In the genomic region with DNA sequence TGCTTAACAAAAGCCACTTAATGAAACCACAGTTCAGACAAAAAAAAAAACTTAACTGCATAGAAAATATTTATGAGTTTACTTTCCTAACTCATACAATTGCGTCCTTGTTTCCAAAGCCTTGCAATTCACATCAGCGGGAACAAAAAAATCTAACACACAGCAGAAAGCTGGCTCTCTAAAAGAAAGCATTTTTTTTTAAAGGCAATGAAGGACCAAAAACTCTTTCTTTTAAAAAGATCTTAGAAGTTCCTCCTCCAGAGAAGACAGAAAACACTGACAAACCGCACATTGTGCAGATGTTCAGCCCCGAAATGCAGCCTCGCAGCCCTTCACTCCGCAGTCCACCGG, we compare ENCODE assay signal across 9 cellular contexts. TPM values are rescaled to one million over a fixed set of nuclear protein-coding genes. Genes with fewer than 3 reads are reported as not detected.
DNase-seq lines count a peak whose midpoint lies in the region; ATAC-seq, FAIRE-seq and TF ChIP-seq lines count a peak whose summit lies in the region.
"Had no signal": no experiment of that assay in that cellular context is flagged by ENCODE, and none has a peak within 500 bp of the region (broad histone marks: within the 10 kb centered on the region; RNA-seq: fewer than 3 reads in every experiment).

No MANE protein-coding gene starts in this region.

- peaks cover 9% of the 10 kb centered on the region for H3K4me1 Mint-ChIP-seq in activated CD8-positive, alpha-beta memory T cell treated with anti-CD3 and anti-CD28 coated beads, Interleukin-2, amount 10 ng/mL, durations not matched to agents 7 days and 5 days

- intact Hi-C loops in K562 (cut with micrococcal nuclease) (loop anchor here (10.0 kb wide), 3 partner anchors 342 to 882 kb away; no protein-coding TSS in a partner anchor), left lung (cut with DNase I) (loop anchor here in 1 of 2 donors (10.0 kb wide), 1 partner anchor 212 kb away; no protein-coding TSS in a partner anchor)

- BruUV-seq in K562 (replicated peaks; lab: Mats Ljungman, UMichigan): no TSS peak

- peaks cover 19% of the 10 kb centered on the region; the same call in 2 of the 3 replicates for H3K79me2 ChIP-seq in K562 (ENCODE audit: control insufficient read depth, insufficient read depth, low read length)

- no peaks in the 10 kb centered on the region for H4K20me1 ChIP-seq in K562 (replicated peaks; ENCODE audit: control insufficient read depth, insufficient read depth, low read length)

- no peak for TF ChIP-seq EP300 in K562 (IDR thresholded peaks at IDR 0.05; ENCODE audit: low read length)

- H3K27me3 ChIP-seq in K562 (ENCODE audit: control insufficient read depth in 2 of 2, insufficient read depth in 2 of 2, low read length in 2 of 2) (peaks cover 8 to 30% of the 10 kb centered on the region in 2 experiments; a peak in 4 of 5 replicates), left lung (peaks cover 0 to 69% of the 10 kb centered on the region in 2 donors), thoracic aorta (replicated peaks; ENCODE audit: insufficient read depth) (no peaks in the 10 kb centered on the region)

- H3K4me3 Mint-ChIP-seq in activated CD8-positive, alpha-beta memory T cell treated with anti-CD3 and anti-CD28 coated beads, Interleukin-2, amount 10 ng/mL, durations not matched to agents 7 days and 5 days: peak overlapping the region; percentile 23

- WGBS in K562 (ENCODE audit: insufficient coverage, low coverage, missing lambda C conversion rate): under 1% methylated on average over 7 of the region's 7 CpGs

- in situ Hi-C loops in K562 (cut with MboI) (loop anchor here (10.0 kb wide), 1 partner anchor 832 kb away; no protein-coding TSS in a partner anchor), ACHN (cut with HindIII; ENCODE audit: low pct_ligation_motif_present, low pct_unique_long_range_greater_than_20kb, low sequenced_read_pairs) (no loop called here)

- peak overlapping the region; percentile 79 for H3K4me2 ChIP-seq in K562 (ENCODE audit: insufficient read depth, low read length)

- CTCF ChIA-PET in activated CD8-positive, alpha-beta memory T cell treated with anti-CD3 and anti-CD28 coated beads, Interleukin-2, amount 10 ng/mL, durations not matched to agents 7 days and 5 days (lab: Charles Lee): no interaction called here
- CTCF ChIA-PET in K562 (lab: Yijun Ruan, JAX; ENCODE audit: low intra/inter-chr PET ratio): no interaction called here

- POLR2A ChIA-PET in K562 (lab: Yijun Ruan, JAX): interaction anchor here (1.1 kb wide), 1 partner anchor 35 kb away, joined by 3 read pairs; no protein-coding TSS in a partner anchor

- peaks cover 50% of the 10 kb centered on the region for H3K27me3 Mint-ChIP-seq in activated CD8-positive, alpha-beta memory T cell treated with anti-CD3 and anti-CD28 coated beads, Interleukin-2, amount 10 ng/mL, durations not matched to agents 7 days and 5 days

- TF ChIP-seq CTCF in K562 (IDR thresholded peaks at IDR 0.05 in 2 of 3, conservative IDR thresholded peaks at IDR 0.05 in 1 of 3; ENCODE audit: insufficient read depth in 2 of 3, low read depth in 1 of 3, low read length in 3 of 3) (no peak), left lung (IDR thresholded peaks at IDR 0.05) (no peak), thoracic aorta (IDR thresholded peaks at IDR 0.05) (no peak)

- peak overlapping the region; percentile 59 to 95 for H3K9ac ChIP-seq in K562 (ENCODE audit: insufficient read depth in 1 of 2, low read depth in 2 of 2, low read length in 2 of 2)

- H3K4me1 ChIP-seq in K562 (replicated peaks in 1 of 2; ENCODE audit: control insufficient read depth in 2 of 2, insufficient read depth in 2 of 2, low read length in 2 of 2) (peaks cover 15 to 39% of the 10 kb centered on the region in 2 experiments; a peak in 4 of 5 replicates), left lung (peaks cover 0 to 15% of the 10 kb centered on the region in 2 donors), thoracic aorta (ENCODE audit: control insufficient read depth in 1 of 2, low read depth in 2 of 2) (peaks cover 3 to 6% of the 10 kb centered on the region in 2 donors)

- H3K4me3 ChIP-seq in K562 (peak overlapping the region; percentile 76), left lung (peak overlapping the region; percentile 63 to 76), thoracic aorta (peak overlapping the region; percentile 80)

- H3K36me3 ChIP-seq in K562 (ENCODE audit: control insufficient read depth, insufficient read depth, low read length): no peaks in the 10 kb centered on the region
- H3K36me3 ChIP-seq in left lung: no peaks in the 10 kb centered on the region
- H3K36me3 ChIP-seq in thoracic aorta: no peaks in the 10 kb centered on the region

- no peak for FAIRE-seq in K562 (lab: Jason Lieb, UNC)

- peaks cover 17% of the 10 kb centered on the region for H3K36me3 Mint-ChIP-seq in activated CD8-positive, alpha-beta memory T cell treated with anti-CD3 and anti-CD28 coated beads, Interleukin-2, amount 10 ng/mL, durations not matched to agents 7 days and 5 days

- peak overlapping the region; percentile 55 for H3K27ac Mint-ChIP-seq in activated CD8-positive, alpha-beta memory T cell treated with anti-CD3 and anti-CD28 coated beads, Interleukin-2, amount 10 ng/mL, durations not matched to agents 7 days and 5 days

- no peak for ATAC-seq in activated CD8-positive, alpha-beta memory T cell treated with anti-CD3 and anti-CD28 coated beads, Interleukin-2, amount 10 ng/mL, durations not matched to agents 7 days and 5 days
- no peak for ATAC-seq in K562
- no peak for ATAC-seq in left lung
- no peak for ATAC-seq in thoracic aorta (ENCODE audit: insufficient number of reproducible peaks, low FRiP score, low read depth)
- no peak for ATAC-seq in HG03025 (IDR thresholded peaks at IDR 0.05; ENCODE audit: low FRiP score, unreplicated experiment)

- TF ChIP-seq RAD21 in K562 (CRISPR knock-in tag; conservative IDR thresholded peaks at IDR 0.05 in 1 of 2, IDR thresholded peaks at IDR 0.05 in 1 of 2): no peak

- DNase-seq in activated CD8-positive, alpha-beta memory T cell treated with anti-CD3 and anti-CD28 coated beads, Interleukin-2, amount 10 ng/mL, durations not matched to agents 7 days and 5 days: no peak
- DNase-seq in activated CD8-positive, alpha-beta memory T cell treated with anti-CD3 and anti-CD28 coated beads for 24 hours: no peak
- DNase-seq in K562 (ENCODE audit: extremely low read depth in 1 of 4, low spot score in 3 of 4) (no peak), left lung (no peak), thoracic aorta (ENCODE audit: low spot score) (no peak), T1000 (lab: John Stamatoyannopoulos, UW) (no peak), ACHN (no peak)
- DNase-seq: activated CD4-positive, CD25-positive, alpha-beta regulatory T cell treated with anti-CD3 and anti-CD28 coated beads, Interleukin-2, amount 50 U/mL, for 72 hours had no signal

- H3K9me1 ChIP-seq in K562 (ENCODE audit: control insufficient read depth, insufficient read depth, low read length): no peaks in the 10 kb centered on the region

- peaks cover 2% of the 10 kb centered on the region for H3K9me3 Mint-ChIP-seq in activated CD8-positive, alpha-beta memory T cell treated with anti-CD3 and anti-CD28 coated beads, Interleukin-2, amount 10 ng/mL, durations not matched to agents 7 days and 5 days (ENCODE audit: low read depth)

- H3K27ac ChIP-seq in K562 (ENCODE audit: extremely low read depth, low read depth, low read length): no peak overlapping the region
- H3K27ac ChIP-seq in left lung: peak overlapping the region in 1 of 2 donors; percentile 74
- H3K27ac ChIP-seq in thoracic aorta: peak overlapping the region; percentile 91 to 95

- peak overlapping the region; percentile 81 for H2AFZ ChIP-seq in K562 (ENCODE audit: low read depth, low read length)

- peaks cover 14% of the 10 kb centered on the region for H3K9me3 ChIP-seq in K562 (replicated peaks; ENCODE audit: control insufficient read depth, insufficient read depth, low read depth, low read length)
- H3K9me3 ChIP-seq in left lung: peaks cover 0 to 26% of the 10 kb centered on the region in 2 donors
- peaks cover 8% of the 10 kb centered on the region for H3K9me3 ChIP-seq in thoracic aorta

- no peak for TF ChIP-seq POLR2A in K562 (conservative IDR thresholded peaks at IDR 0.05)

TF ChIP-seq in K562, 482 proteins besides CTCF, POLR2A, EP300 and RAD21:
- TF ChIP-seq MCM3 (IDR thresholded peaks at IDR 0.05) (no peak), PTBP1 (IDR thresholded peaks at IDR 0.05; ENCODE audit: low read depth, low read length) (no peak), ELF1 (tag; IDR thresholded peaks at IDR 0.05) (no peak), TBP (optimal IDR thresholded peaks at IDR 0.05; ENCODE audit: low read depth, low read length) (peak; percentile 12), ZNF347 (CRISPR knock-in tag; IDR thresholded peaks at IDR 0.05; ENCODE audit: low read depth) (no peak)

RNA-seq across cellular contexts. Expression of a gene that starts 0.8 kb away (rescaled TPM):
- total RNA-seq in activated CD8-positive, alpha-beta memory T cell treated with anti-CD3 and anti-CD28 coated beads, Interleukin-2, amount 10 ng/mL, durations not matched to agents 7 days and 5 days: under 1 TPM in 1 of 2 experiments, not detected in 1; 0.05 TPM
- total RNA-seq in K562 (2011; cell fraction: chromatin; rRNA removed; ENCODE audit: low replicate concordance): 34.3 and 56.3 TPM in 2 replicates
- total RNA-seq in K562 (2011; cell fraction: nucleolus; rRNA removed): 21.5 and 28.3 TPM in 2 replicates
- 26.8 and 46.9 TPM in 2 replicates for total RNA-seq in K562 (2011; cell fraction: nucleoplasm; rRNA removed)
- 22.8 and 23.3 TPM in 2 replicates for total RNA-seq in K562 (2014; rRNA removed)
- total RNA-seq in K562 (2014; rRNA removed; fragmentation: Illumina TruSeq; extraction: Trizol): 21.4 and 25.5 TPM in 2 replicates
- total RNA-seq in K562 (2015; rRNA removed; fragmentation: Illumina TruSeq; extraction: Trizol): 36.0 and 38.4 TPM in 2 replicates
- total RNA-seq in K562 (2021): 30.0 and 31.4 TPM in 2 replicates
- 12.2 and 13.9 TPM in 2 replicates for polyA plus RNA-seq in K562 (2011; rRNA removed)
- polyA plus RNA-seq in K562 (2011; cell fraction: cytosol; rRNA removed): 11.8 and 14.6 TPM in 2 replicates
- 18.0 and 35.1 TPM in 2 replicates for polyA plus RNA-seq in K562 (2011; cell fraction: nucleus; rRNA removed)
- 14.4 and 20.2 TPM in 2 replicates for polyA plus RNA-seq in K562 (2012)
- polyA plus RNA-seq in K562 (2014; fragmentation: Illumina TruSeq; extraction: Trizol): 19.3 and 24.9 TPM in 2 replicates
- 1 to 10 TPM; 6.0 to 8.3 TPM for polyA plus RNA-seq in K562 (2014; fragmentation: Nextera tagmentation; extraction: Ambion mirVana)
- polyA plus RNA-seq in K562 (2014; rRNA removed): 9.3 and 12.2 TPM in 2 replicates
- 100 and 106 TPM in 2 replicates for polyA minus RNA-seq in K562 (2011; rRNA and poly(A)+ RNA removed)
- polyA minus RNA-seq in K562 (2011; cell fraction: cytosol; rRNA and poly(A)+ RNA removed): 40.0 and 46.9 TPM in 2 replicates
- polyA minus RNA-seq in K562 (2011; cell fraction: nucleus; rRNA and poly(A)+ RNA removed): 23.8 and 27.2 TPM in 2 replicates
- total RNA-seq in left lung: 100 to 1,000 TPM in 1 of 2 donors, 10 to 100 TPM in 1; 70.3 to 131 TPM
- 100 to 1,000 TPM; 106 to 117 TPM for total RNA-seq in thoracic aorta

Comparison
In these comparisons a context has a peak if more than half of its experiments do, and no peak if none do; other contexts are left out.
1. RNA of a gene that starts 0.8 kb away (total RNA-seq): 70.3 to 131 TPM in left lung, 106 to 117 TPM in thoracic aorta and 21.4 to 56.3 TPM in K562; 0.05 TPM in activated CD8-positive, alpha-beta memory T cell treated with anti-CD3 and anti-CD28 coated beads, Interleukin-2, amount 10 ng/mL, durations not matched to agents 7 days and 5 days; every median in the first group is over 10 times any median in the second.
2. Peak in every context shown above with its lines, with median percentiles within 50 percentile points of each other: H3K4me3 ChIP-seq.